Comparison of ENCODE assay signal across 3 cellular contexts in the genomic region with DNA sequence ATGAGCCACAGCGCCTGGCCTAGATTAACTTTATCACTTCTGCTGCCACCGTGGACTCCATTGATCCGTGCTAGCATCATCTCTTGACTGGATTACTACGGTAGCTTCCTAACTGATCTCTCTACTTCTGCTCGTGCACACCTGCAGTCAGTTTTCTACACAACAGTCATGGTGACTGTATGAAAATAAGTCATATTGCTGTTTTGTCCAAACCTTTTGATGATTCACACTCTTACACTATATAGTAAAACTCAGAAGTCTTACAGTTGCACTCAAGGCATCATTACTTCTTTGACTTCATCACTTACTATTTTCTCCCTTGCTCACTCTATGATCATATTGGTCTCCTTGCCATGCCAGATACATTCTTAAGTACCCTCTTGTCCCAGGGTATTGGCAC.
TF ChIP-seq lines count a peak whose summit lies in the region.

No MANE protein-coding gene starts in this region.

TF ChIP-seq in A549, 52 proteins besides CTCF, POLR2A, EP300 and RAD21 (continued from another document):
- TF ChIP-seq NFE2L2 (conservative IDR thresholded peaks at IDR 0.05; ENCODE audit: low read length) (0 out of 2 replicates have a peak, but pooled peaks have one; percentile 25), BHLHE40 (IDR thresholded peaks at IDR 0.05; ENCODE audit: low read depth, low read length) (no peak)
TF ChIP-seq in A549: peak in this region for 1.

TF ChIP-seq in IMR-90, 13 proteins besides CTCF, POLR2A, EP300 and RAD21 (continued from another document):
- TF ChIP-seq RCOR1 (IDR thresholded peaks at IDR 0.05; ENCODE audit: insufficient replicate concordance, low read length) (no peak), MXI1 (IDR thresholded peaks at IDR 0.05; ENCODE audit: borderline replicate concordance, low read depth, low read length) (no peak), BHLHE40 (IDR thresholded peaks at IDR 0.05; ENCODE audit: low read depth, low read length) (no peak), RFX5 (IDR thresholded peaks at IDR 0.05; ENCODE audit: low read depth, low read length) (no peak), CEBPB (IDR thresholded peaks at IDR 0.05; ENCODE audit: low read depth, low read length) (no peak)

TF ChIP-seq in HEK293T, 16 proteins besides CTCF, POLR2A, EP300 and RAD21 (continued from another document):
- TF ChIP-seq PKNOX1 (IDR thresholded peaks at IDR 0.05) (no peak), SUZ12 (IDR thresholded peaks at IDR 0.05) (no peak), L3MBTL2 (conservative IDR thresholded peaks at IDR 0.05) (no peak), ARNT (IDR thresholded peaks at IDR 0.05) (no peak), SP1 (IDR thresholded peaks at IDR 0.05) (no peak), LEF1 (IDR thresholded peaks at IDR 0.05; ENCODE audit: borderline replicate concordance) (no peak), ELF4 (IDR thresholded peaks at IDR 0.05) (no peak), NFRKB (IDR thresholded peaks at IDR 0.05) (no peak), TARDBP (IDR thresholded peaks at IDR 0.05) (no peak), FOXK2 (IDR thresholded peaks at IDR 0.05) (no peak), CTBP1 (IDR thresholded peaks at IDR 0.05; ENCODE audit: borderline replicate concordance) (no peak)
